22 cellular contexts compared by ENCODE assay signal in the genomic region with DNA sequence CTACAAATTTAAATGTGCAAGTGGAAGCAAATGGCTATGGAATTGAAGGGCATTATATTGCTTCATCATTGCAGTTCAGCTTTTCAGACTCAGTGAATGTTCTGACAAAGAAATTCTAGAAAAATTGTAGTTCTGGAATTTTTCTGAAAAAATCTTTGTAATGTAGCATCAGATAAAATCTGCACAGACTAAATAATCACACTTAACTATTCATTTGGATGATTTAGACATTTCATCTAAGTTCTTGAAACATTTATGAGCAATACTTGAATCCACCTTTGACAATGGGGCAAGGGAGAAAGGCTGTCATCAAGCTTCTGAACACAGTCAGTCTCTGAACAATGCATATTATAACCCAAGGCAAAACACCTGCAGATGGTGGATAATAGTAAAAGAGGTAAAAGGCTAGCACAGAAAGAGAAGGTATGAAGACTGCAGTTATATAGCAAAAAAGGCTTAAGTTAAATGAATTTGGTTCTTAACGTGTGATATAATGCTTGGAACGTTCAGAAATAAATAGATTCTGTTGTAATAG.
"Had no signal": no experiment of that assay in that cellular context is flagged by ENCODE, and none has a peak within 500 bp of the region (broad histone marks: within the 10 kb centered on the region; RNA-seq: fewer than 3 reads in every experiment).

No MANE protein-coding gene starts in this region.

- H3K27me3 ChIP-seq: SJSA1 had no signal

- H3K4me3 ChIP-seq: SJSA1, SK-N-MC had no signal

- H3K27ac ChIP-seq: SJSA1, SK-N-MC had no signal

- DNase-seq: IMR-90, Karpas-422, KG1, MM.1S, MV-4-11, NCI-H1048, NCI-H187, NCI-H2029, NCI-H2081 treated with DMSO at 0.1 percent for 48 hours, NCI-H226, NCI-H446, NCI-H510A, NCI-H524 treated with DMSO at 0.1 percent for 48 hours, NCI-H774, Right ventricle myocardium superior, RPMI8226, SIG-M5, SW 1271, T-cell had no signal

- H3K4me1 ChIP-seq: SJSA1 had no signal

- ATAC-seq: HepG2, T-cell had no signal

- H3K36me3 ChIP-seq: SJSA1 had no signal
